10 cellular contexts compared by ENCODE assay signal in the genomic region with DNA sequence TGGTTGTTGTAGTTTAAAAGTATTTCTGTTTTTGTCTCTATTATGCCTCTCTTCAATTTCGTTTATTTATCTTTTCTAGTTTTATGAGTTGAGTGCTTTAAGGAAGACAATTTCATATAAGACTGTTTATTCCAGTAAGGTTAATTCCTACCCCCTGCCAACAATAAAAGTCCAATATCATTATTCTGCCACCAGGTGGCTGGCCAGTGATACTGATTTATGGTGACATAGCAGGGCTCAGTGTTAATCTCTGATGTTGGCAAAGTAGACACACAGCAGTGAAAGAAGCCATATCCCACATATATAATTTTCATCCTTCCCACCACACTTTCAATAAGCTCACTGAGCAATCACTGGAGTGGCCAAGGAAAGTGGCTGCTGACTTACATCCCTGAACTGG.
DNase-seq lines count a peak whose midpoint lies in the region; ATAC-seq, FAIRE-seq and TF ChIP-seq lines count a peak whose summit lies in the region.
"Had no signal": no experiment of that assay in that cellular context is flagged by ENCODE, and none has a peak within 500 bp of the region (broad histone marks: within the 10 kb centered on the region; RNA-seq: fewer than 3 reads in every experiment).

No MANE protein-coding gene starts in this region.

- WGBS in small intestine, 3 donors: 13 to 55% (median 18%) methylated on average over 1 of the region's 1 CpG

- TF ChIP-seq CTCF in OCI-LY1 (IDR thresholded peaks at IDR 0.05; ENCODE audit: low read length): peak; percentile 48

- H3K27ac ChIP-seq in OCI-LY1 (ENCODE audit: low read depth, low read length, poor library complexity, severe bottlenecking) (no peak overlapping the region), small intestine (ENCODE audit: low read depth in 1 of 2, low read length in 1 of 2) (no peak overlapping the region)
- H3K27ac ChIP-seq: BLaER1 had no signal

- no peaks in the 10 kb centered on the region for H4K20me1 ChIP-seq in OCI-LY1 (ENCODE audit: insufficient read depth, low read length)
- H4K20me1 ChIP-seq: BLaER1 had no signal

- no peaks in the 10 kb centered on the region for H3K79me2 ChIP-seq in OCI-LY1 (ENCODE audit: insufficient read depth, low read length)

- H3K4me2 ChIP-seq in OCI-LY1 (ENCODE audit: low read length): no peak overlapping the region
- H3K4me2 ChIP-seq: BLaER1 had no signal

- H3K36me3 ChIP-seq in OCI-LY1 (ENCODE audit: insufficient read depth, low read length) (no peaks in the 10 kb centered on the region), small intestine (ENCODE audit: control insufficient read depth in 2 of 2, insufficient read depth in 2 of 2, low read length in 2 of 2) (no peaks in the 10 kb centered on the region)
- H3K36me3 ChIP-seq: BLaER1 had no signal

- H3F3A ChIP-seq in OCI-LY1 (ENCODE audit: insufficient read depth, low read length): no peaks in the 10 kb centered on the region

- no peak for ATAC-seq in GM21786 (IDR thresholded peaks at IDR 0.05; ENCODE audit: unreplicated experiment)

- DNase-seq in NCI-H82 (lab: John Stamatoyannopoulos, UW) (peak; percentile 24), NCI-H82 treated with DMSO at 0.1 percent for 48 hours (lab: John Stamatoyannopoulos, UW; ENCODE audit: unreplicated experiment) (no peak), fibroblast of gingiva (ENCODE audit: low read depth) (peak; percentile 14), small intestine (peak; percentile 49), UCSD-AML1 (lab: John Stamatoyannopoulos, UW; ENCODE audit: unreplicated experiment) (no peak)
- no peak for DNase-seq in activated CD4-positive, alpha-beta T cell treated with anti-CD3 and anti-CD28 coated beads, Interleukin-2, amount 50 U/mL, for 48 hours

- no peaks in the 10 kb centered on the region for H3K9me2 ChIP-seq in OCI-LY1 (ENCODE audit: low read depth, low read length)

- no peak overlapping the region for H3K4me3 ChIP-seq in OCI-LY1 (ENCODE audit: low read depth, low read length, poor library complexity, severe bottlenecking)
- H3K4me3 ChIP-seq in small intestine (ENCODE audit: low read depth in 1 of 2, low read length in 2 of 2): no peak overlapping the region
- H3K4me3 ChIP-seq: BLaER1 had no signal

- H2AFZ ChIP-seq in OCI-LY1 (ENCODE audit: low read length): no peak overlapping the region

- FAIRE-seq in small intestine (lab: Jason Lieb, UNC): no peak
- FAIRE-seq: TTC549 had no signal

- H3K4me1 ChIP-seq in OCI-LY1 (ENCODE audit: insufficient read depth, low read length, severe bottlenecking) (no peaks in the 10 kb centered on the region), small intestine (ENCODE audit: control insufficient read depth in 2 of 2, insufficient read depth in 1 of 2, low read depth in 1 of 2, low read length in 1 of 2) (no peaks in the 10 kb centered on the region)
- H3K4me1 ChIP-seq: BLaER1 had no signal

- H3K27me3 ChIP-seq in OCI-LY1 (ENCODE audit: insufficient read depth, low read length) (no peaks in the 10 kb centered on the region), small intestine (ENCODE audit: control insufficient read depth in 2 of 2, insufficient read depth in 2 of 2, low read length in 2 of 2) (no peaks in the 10 kb centered on the region)
- H3K27me3 ChIP-seq: BLaER1 had no signal

- no peak overlapping the region for H3K9ac ChIP-seq in OCI-LY1 (ENCODE audit: low read length)
- H3K9ac ChIP-seq: BLaER1 had no signal

- no peaks in the 10 kb centered on the region for H3K9me3 ChIP-seq in OCI-LY1 (ENCODE audit: low read length)
- no peaks in the 10 kb centered on the region for H3K9me3 ChIP-seq in small intestine (ENCODE audit: control insufficient read depth, low read depth)
- H3K9me3 ChIP-seq: BLaER1 had no signal

Comparison
In these comparisons a context has a peak if more than half of its experiments do, and no peak if none do; other contexts are left out.
1. DNase-seq: peak in NCI-H82 (single experiment), fibroblast of gingiva (single experiment) and small intestine (single experiment); none in NCI-H82 treated with DMSO at 0.1 percent for 48 hours (single experiment), activated CD4-positive, alpha-beta T cell treated with anti-CD3 and anti-CD28 coated beads, Interleukin-2, amount 50 U/mL, for 48 hours (0 of 2) and UCSD-AML1 (single experiment).